ENCODE assay signal across 8 cellular contexts in the genomic region with DNA sequence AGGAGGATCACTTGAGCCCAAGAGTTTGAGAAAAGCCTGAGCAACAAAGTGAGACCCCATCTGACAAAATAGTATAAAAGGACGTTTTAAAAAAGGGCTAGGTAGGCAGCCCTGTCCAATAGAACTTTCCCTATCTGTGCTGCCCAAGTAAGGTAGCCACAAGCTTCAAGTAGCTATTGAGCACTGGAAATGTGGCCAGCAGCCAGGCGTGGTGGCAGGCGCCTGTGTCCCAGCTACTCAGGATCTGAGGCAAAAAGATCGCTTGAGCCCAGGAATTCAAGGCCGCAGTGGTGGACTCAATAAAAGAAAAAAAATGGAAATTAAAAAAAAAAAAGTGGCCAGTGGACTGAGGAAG. TPM values are rescaled to one million over a fixed set of nuclear protein-coding genes. Genes with fewer than 3 reads are reported as not detected.
DNase-seq lines count a peak whose midpoint lies in the region; ATAC-seq, FAIRE-seq and TF ChIP-seq lines count a peak whose summit lies in the region.

No MANE protein-coding gene starts in this region.

- H3K27me3 ChIP-seq in HepG2 (ENCODE audit: control insufficient read depth in 1 of 2, insufficient read depth in 2 of 2, low read length in 2 of 2) (no peaks in the 10 kb centered on the region), right lobe of liver (no peaks in the 10 kb centered on the region), lower lobe of right lung (ENCODE audit: low read depth) (no peaks in the 10 kb centered on the region)

- no peaks in the 10 kb centered on the region for H3K9me3 ChIP-seq in HepG2 (ENCODE audit: low read length)
- H3K9me3 ChIP-seq in right lobe of liver: no peaks in the 10 kb centered on the region
- no peaks in the 10 kb centered on the region for H3K9me3 ChIP-seq in lower lobe of right lung

- intact Hi-C loops in HepG2 (cut with micrococcal nuclease; ENCODE audit: unreplicated experiment): no loop called here
- intact Hi-C loops in right lobe of liver (cut with DNase I): no loop called here
- intact Hi-C loops in activated CD4-positive, alpha-beta memory T cell treated with anti-CD3 and anti-CD28 coated beads for 36 hours (cut with micrococcal nuclease): no loop called here
- intact Hi-C loops in lower lobe of right lung (cut with DNase I): no loop called here

- no peaks in the 10 kb centered on the region for H4K20me1 ChIP-seq in HepG2 (ENCODE audit: insufficient read depth, low read length)

- ATAC-seq in HepG2 (no peak), right lobe of liver (no peak), lower lobe of right lung (peak in 1 of 2 donors; percentile 45), GM19035 (IDR thresholded peaks at IDR 0.05; ENCODE audit: unreplicated experiment) (no peak), GM18867 (IDR thresholded peaks at IDR 0.05; ENCODE audit: unreplicated experiment) (no peak)

- H3K36me3 Mint-ChIP-seq in activated CD4-positive, alpha-beta memory T cell treated with anti-CD3 and anti-CD28 coated beads for 36 hours: no peaks in the 10 kb centered on the region

- in situ Hi-C loops in HepG2 (cut with HindIII; ENCODE audit: extremely low pct_ligation_motif_present, low pct_unique_long_range_greater_than_20kb): no loop called here

- no peaks in the 10 kb centered on the region for H3K27me3 Mint-ChIP-seq in activated CD4-positive, alpha-beta memory T cell treated with anti-CD3 and anti-CD28 coated beads for 36 hours

- peak overlapping the region; percentile 87 for H3K4me3 Mint-ChIP-seq in activated CD4-positive, alpha-beta memory T cell treated with anti-CD3 and anti-CD28 coated beads for 36 hours

- H3K9me3 Mint-ChIP-seq in activated CD4-positive, alpha-beta memory T cell treated with anti-CD3 and anti-CD28 coated beads for 36 hours: no peaks in the 10 kb centered on the region

- H3K4me1 Mint-ChIP-seq in activated CD4-positive, alpha-beta memory T cell treated with anti-CD3 and anti-CD28 coated beads for 36 hours (ENCODE audit: low read depth): peaks cover 17% of the 10 kb centered on the region

- H3K4me3 ChIP-seq in HepG2 (replicated peaks in 1 of 3; ENCODE audit: insufficient read depth in 1 of 3, low read depth in 2 of 3, low read length in 3 of 3): peak overlapping the region in 1 of 3 experiments; percentile 72; a peak in 2 of 6 replicates
- H3K4me3 ChIP-seq in right lobe of liver: no peak overlapping the region
- peak overlapping the region; percentile 71 for H3K4me3 ChIP-seq in lower lobe of right lung

- no peak for TF ChIP-seq EP300 in HepG2 (IDR thresholded peaks at IDR 0.05; ENCODE audit: low read depth in 2 of 2, low read length in 2 of 2)
- TF ChIP-seq EP300 in HepG2 (CRISPR knock-in tag; IDR thresholded peaks at IDR 0.05; ENCODE audit: borderline replicate concordance): no peak

- DNase-seq in HepG2 (ENCODE audit: low spot score): no peak
- DNase-seq in right lobe of liver: no peak
- DNase-seq in activated CD4-positive, alpha-beta memory T cell treated with anti-CD3 and anti-CD28 coated beads for 36 hours: no peak
- DNase-seq in lower lobe of right lung: peak; percentile 82
- no peak for DNase-seq in SIG-M5 (lab: John Stamatoyannopoulos, UW)
- DNase-seq in D341Med (ENCODE audit: low spot score): no peak

- H3K36me3 ChIP-seq in HepG2 (replicated peaks in 1 of 2; ENCODE audit: control insufficient read depth in 1 of 2, insufficient read depth in 2 of 2, low read length in 2 of 2): no peaks in the 10 kb centered on the region
- no peaks in the 10 kb centered on the region for H3K36me3 ChIP-seq in right lobe of liver
- H3K36me3 ChIP-seq in lower lobe of right lung: no peaks in the 10 kb centered on the region

- no peak overlapping the region for H3K9ac ChIP-seq in HepG2 (ENCODE audit: insufficient read depth, low read depth, low read length)

- H3K4me2 ChIP-seq in HepG2 (ENCODE audit: low read depth, low read length): peak overlapping the region; percentile 97

- TF ChIP-seq POLR2A in HepG2 (IDR thresholded peaks at IDR 0.05; ENCODE audit: insufficient read depth in 1 of 2, low read depth in 2 of 2, low read length in 2 of 2) (no peak), right lobe of liver (IDR thresholded peaks at IDR 0.05) (no peak)

- POLR2A ChIA-PET in HepG2 (lab: Yijun Ruan, JAX): interaction anchor here (1.0 to 10.0 kb wide), 3 partner anchors 9 to 24 kb away, joined by 5 to 211 read pairs (median 19); partner anchors contain the start of gene NOB1
- POLR2A ChIA-PET in activated CD4-positive, alpha-beta memory T cell treated with anti-CD3 and anti-CD28 coated beads for 36 hours (lab: Charles Lee): interaction anchor here (2.3 kb wide), 1 partner anchor 26 kb away, joined by 15 read pairs; the partner anchor contains the start of gene NOB1

- peaks cover 41% of the 10 kb centered on the region for H3K79me2 ChIP-seq in HepG2 (ENCODE audit: insufficient read depth, low read length)

- 89% methylated on average over 5 of the region's 5 CpGs for WGBS in HepG2 (ENCODE audit: low lambda C conversion rate)
- 94% methylated on average over 5 of the region's 5 CpGs for WGBS in right lobe of liver (ENCODE audit: insufficient coverage, low coverage, low lambda C conversion rate, missing lambda C conversion rate)

- CTCF ChIA-PET in HepG2 (lab: Yijun Ruan, JAX; ENCODE audit: low intra/inter-chr PET ratio, low total read pairs): no interaction called here
- CTCF ChIA-PET in activated CD4-positive, alpha-beta memory T cell treated with anti-CD3 and anti-CD28 coated beads for 36 hours (lab: Charles Lee): interaction anchor here (1.4 to 6.5 kb wide), 2 partner anchors 19 to 26 kb away, joined by 4 to 54 read pairs; partner anchors contain the start of gene NOB1

- peak overlapping the region; percentile 87 for H3K27ac ChIP-seq in HepG2 (ENCODE audit: extremely low read length, insufficient read depth, low read length)
- H3K27ac ChIP-seq in right lobe of liver: no peak overlapping the region
- H3K27ac ChIP-seq in lower lobe of right lung: peak overlapping the region; percentile 81

- TF ChIP-seq CTCF in HepG2 (CRISPR knock-in tag; IDR thresholded peaks at IDR 0.05) (no peak), right lobe of liver (IDR thresholded peaks at IDR 0.05) (no peak), lower lobe of right lung (IDR thresholded peaks at IDR 0.05) (no peak)

- FAIRE-seq in HepG2 (lab: Jason Lieb, UNC): no peak

- no peak overlapping the region for H2AFZ ChIP-seq in HepG2 (ENCODE audit: low read length)

- TF ChIP-seq RAD21 in HepG2 (CRISPR knock-in tag; IDR thresholded peaks at IDR 0.05): no peak

- H3K27ac Mint-ChIP-seq in activated CD4-positive, alpha-beta memory T cell treated with anti-CD3 and anti-CD28 coated beads for 36 hours: no peak overlapping the region

- H3K4me1 ChIP-seq in HepG2 (ENCODE audit: insufficient read depth, low read length) (peaks cover 57% of the 10 kb centered on the region), right lobe of liver (no peaks in the 10 kb centered on the region), lower lobe of right lung (peaks cover 30% of the 10 kb centered on the region)

- no TSS peak for BruUV-seq in HepG2 (replicated peaks; lab: Mats Ljungman, UMichigan)

RNA-seq across cellular contexts. Expression of gene NQO1, which starts 1.5 kb away (rescaled TPM):
- total RNA-seq in HepG2 (2016; rRNA removed; fragmentation: Illumina TruSeq; extraction: Trizol) (1,060 and 1,621 TPM in 2 replicates), right lobe of liver (10 to 100 TPM in 3 of 6 experiments, 1 to 10 TPM in 3; 1.5 to 26.6 (median 8.5) TPM), lower lobe of right lung (57.8 TPM)
- 149 and 161 TPM in 2 replicates for total RNA-seq in HepG2 (2016; cell fraction: cytosol; rRNA removed; fragmentation: Illumina TruSeq; extraction: Trizol; ENCODE audit: low read depth)
- 1,077 and 1,733 TPM in 2 replicates for total RNA-seq in HepG2 (2016; cell fraction: insoluble cytoplasmic fraction; rRNA removed; fragmentation: Illumina TruSeq; extraction: Trizol)
- total RNA-seq in HepG2 (2016; cell fraction: membrane; rRNA removed; fragmentation: Illumina TruSeq; extraction: Trizol): 191 and 197 TPM in 2 replicates
- 379 and 382 TPM in 2 replicates for total RNA-seq in HepG2 (2016; cell fraction: nucleus; rRNA removed; fragmentation: Illumina TruSeq; extraction: Trizol)
- polyA plus RNA-seq in HepG2 (2011; rRNA removed): 304 and 464 TPM in 2 replicates
- 354 and 445 TPM in 2 replicates for polyA plus RNA-seq in HepG2 (2011; cell fraction: cytosol; rRNA removed)
- 76.3 and 83.7 TPM in 2 replicates for polyA plus RNA-seq in HepG2 (2011; cell fraction: nucleus; rRNA removed)
- 328 and 393 TPM in 2 replicates for polyA plus RNA-seq in HepG2 (2012)
- polyA plus RNA-seq in HepG2 (2016; cell fraction: cytosol; fragmentation: Illumina TruSeq; extraction: Trizol; ENCODE audit: low read depth): 156 and 179 TPM in 2 replicates
- polyA plus RNA-seq in HepG2 (2016; cell fraction: insoluble cytoplasmic fraction; fragmentation: Illumina TruSeq; extraction: Trizol; ENCODE audit: low read depth): 1,625 and 1,852 TPM in 2 replicates
- polyA plus RNA-seq in HepG2 (2016; cell fraction: membrane; fragmentation: Illumina TruSeq; extraction: Trizol; ENCODE audit: low read depth): 151 and 153 TPM in 2 replicates
- 546 and 575 TPM in 2 replicates for polyA plus RNA-seq in HepG2 (2016; cell fraction: nucleus; fragmentation: Illumina TruSeq; extraction: Trizol; ENCODE audit: insufficient read depth, low read depth)
- 222 and 280 TPM in 2 replicates for polyA minus RNA-seq in HepG2 (2011; rRNA and poly(A)+ RNA removed; ENCODE audit: low replicate concordance)
- 119 and 160 TPM in 2 replicates for polyA minus RNA-seq in HepG2 (2011; cell fraction: cytosol; rRNA and poly(A)+ RNA removed)
- polyA minus RNA-seq in HepG2 (2011; cell fraction: nucleus; rRNA and poly(A)+ RNA removed): 42.0 and 49.5 TPM in 2 replicates
- 10 to 100 TPM; 14.9 to 18.2 TPM for total RNA-seq in activated CD4-positive, alpha-beta memory T cell treated with anti-CD3 and anti-CD28 coated beads for 36 hours

RNA-seq across cellular contexts. Expression of gene NOB1, which starts 26.8 kb away (rescaled TPM):
- total RNA-seq in HepG2 (2016; rRNA removed; fragmentation: Illumina TruSeq; extraction: Trizol) (47.1 and 83.5 TPM in 2 replicates), right lobe of liver (10 to 100 TPM; 15.5 to 19.5 (median 16.6) TPM), lower lobe of right lung (30.3 TPM)
- total RNA-seq in HepG2 (2016; cell fraction: cytosol; rRNA removed; fragmentation: Illumina TruSeq; extraction: Trizol; ENCODE audit: low read depth): 30.5 and 33.0 TPM in 2 replicates
- 48.8 and 85.3 TPM in 2 replicates for total RNA-seq in HepG2 (2016; cell fraction: insoluble cytoplasmic fraction; rRNA removed; fragmentation: Illumina TruSeq; extraction: Trizol)
- total RNA-seq in HepG2 (2016; cell fraction: membrane; rRNA removed; fragmentation: Illumina TruSeq; extraction: Trizol): 54.4 and 54.7 TPM in 2 replicates
- 37.1 and 40.2 TPM in 2 replicates for total RNA-seq in HepG2 (2016; cell fraction: nucleus; rRNA removed; fragmentation: Illumina TruSeq; extraction: Trizol)
- polyA plus RNA-seq in HepG2 (2011; rRNA removed): 159 and 162 TPM in 2 replicates
- polyA plus RNA-seq in HepG2 (2011; cell fraction: cytosol; rRNA removed): 187 and 245 TPM in 2 replicates
- polyA plus RNA-seq in HepG2 (2011; cell fraction: nucleus; rRNA removed): 97.8 and 101 TPM in 2 replicates
- polyA plus RNA-seq in HepG2 (2012): 151 and 164 TPM in 2 replicates
- polyA plus RNA-seq in HepG2 (2016; cell fraction: cytosol; fragmentation: Illumina TruSeq; extraction: Trizol; ENCODE audit: low read depth): 53.6 and 57.2 TPM in 2 replicates
- polyA plus RNA-seq in HepG2 (2016; cell fraction: insoluble cytoplasmic fraction; fragmentation: Illumina TruSeq; extraction: Trizol; ENCODE audit: low read depth): 224 and 233 TPM in 2 replicates
- 81.4 and 91.5 TPM in 2 replicates for polyA plus RNA-seq in HepG2 (2016; cell fraction: membrane; fragmentation: Illumina TruSeq; extraction: Trizol; ENCODE audit: low read depth)
- polyA plus RNA-seq in HepG2 (2016; cell fraction: nucleus; fragmentation: Illumina TruSeq; extraction: Trizol; ENCODE audit: insufficient read depth, low read depth): 100 and 106 TPM in 2 replicates
- polyA minus RNA-seq in HepG2 (2011; rRNA and poly(A)+ RNA removed; ENCODE audit: low replicate concordance): 115 and 322 TPM in 2 replicates
- polyA minus RNA-seq in HepG2 (2011; cell fraction: cytosol; rRNA and poly(A)+ RNA removed): 172 TPM in 2 replicates
- polyA minus RNA-seq in HepG2 (2011; cell fraction: nucleus; rRNA and poly(A)+ RNA removed): 70.4 and 93.7 TPM in 2 replicates
- total RNA-seq in activated CD4-positive, alpha-beta memory T cell treated with anti-CD3 and anti-CD28 coated beads for 36 hours: 10 to 100 TPM; 92.4 to 95.2 TPM

RNA-seq across cellular contexts. Expression of gene WWP2, which starts 34.2 kb away (rescaled TPM):
- total RNA-seq in HepG2 (2016; rRNA removed; fragmentation: Illumina TruSeq; extraction: Trizol) (28.2 and 31.9 TPM in 2 replicates), right lobe of liver (10 to 100 TPM; 18.1 to 24.6 (median 22.4) TPM), lower lobe of right lung (83.7 TPM)
- 18.6 and 20.3 TPM in 2 replicates for total RNA-seq in HepG2 (2016; cell fraction: cytosol; rRNA removed; fragmentation: Illumina TruSeq; extraction: Trizol; ENCODE audit: low read depth)
- total RNA-seq in HepG2 (2016; cell fraction: insoluble cytoplasmic fraction; rRNA removed; fragmentation: Illumina TruSeq; extraction: Trizol): 25.4 and 28.2 TPM in 2 replicates
- total RNA-seq in HepG2 (2016; cell fraction: membrane; rRNA removed; fragmentation: Illumina TruSeq; extraction: Trizol): 17.7 and 18.1 TPM in 2 replicates
- 36.0 and 41.1 TPM in 2 replicates for total RNA-seq in HepG2 (2016; cell fraction: nucleus; rRNA removed; fragmentation: Illumina TruSeq; extraction: Trizol)
- 11.4 and 13.6 TPM in 2 replicates for polyA plus RNA-seq in HepG2 (2011; rRNA removed)
- polyA plus RNA-seq in HepG2 (2011; cell fraction: cytosol; rRNA removed): 7.5 and 8.1 TPM in 2 replicates
- polyA plus RNA-seq in HepG2 (2011; cell fraction: nucleus; rRNA removed): 45.3 and 46.4 TPM in 2 replicates
- 25.4 and 26.4 TPM in 2 replicates for polyA plus RNA-seq in HepG2 (2012)
- polyA plus RNA-seq in HepG2 (2016; cell fraction: cytosol; fragmentation: Illumina TruSeq; extraction: Trizol; ENCODE audit: low read depth): 3.6 and 3.7 TPM in 2 replicates
- 23.4 and 32.9 TPM in 2 replicates for polyA plus RNA-seq in HepG2 (2016; cell fraction: insoluble cytoplasmic fraction; fragmentation: Illumina TruSeq; extraction: Trizol; ENCODE audit: low read depth)
- polyA plus RNA-seq in HepG2 (2016; cell fraction: membrane; fragmentation: Illumina TruSeq; extraction: Trizol; ENCODE audit: low read depth): 9.8 and 10.7 TPM in 2 replicates
- 61.5 and 63.2 TPM in 2 replicates for polyA plus RNA-seq in HepG2 (2016; cell fraction: nucleus; fragmentation: Illumina TruSeq; extraction: Trizol; ENCODE audit: insufficient read depth, low read depth)
- 17.8 and 29.5 TPM in 2 replicates for polyA minus RNA-seq in HepG2 (2011; rRNA and poly(A)+ RNA removed; ENCODE audit: low replicate concordance)
- polyA minus RNA-seq in HepG2 (2011; cell fraction: cytosol; rRNA and poly(A)+ RNA removed): 12.8 and 16.9 TPM in 2 replicates
- 37.2 and 39.9 TPM in 2 replicates for polyA minus RNA-seq in HepG2 (2011; cell fraction: nucleus; rRNA and poly(A)+ RNA removed)
- total RNA-seq in activated CD4-positive, alpha-beta memory T cell treated with anti-CD3 and anti-CD28 coated beads for 36 hours: 10 to 100 TPM; 35.8 to 39.5 TPM

Comparison
In these comparisons a context has a peak if more than half of its experiments do, and no peak if none do; other contexts are left out.
1. H3K27ac ChIP-seq: peak in HepG2 (single experiment) and lower lobe of right lung (single experiment); none in right lobe of liver (0 of 3).